In genomic region chr10:88091490-88092061, GRCh38 we compare ENCODE assay signal across 1 cellular context.
TF ChIP-seq lines count a peak whose summit lies in the region.

No MANE protein-coding gene starts in this region.

TF ChIP-seq in GM12878, 131 proteins besides CTCF, POLR2A, EP300 and RAD21 (continued from another document and continues in another):
- no peak for TF ChIP-seq PBX3 (IDR thresholded peaks at IDR 0.05; ENCODE audit: insufficient replicate concordance, low read depth, low read length)
- no peak for TF ChIP-seq CHD4 (IDR thresholded peaks at IDR 0.05)
- TF ChIP-seq HDAC6 (IDR thresholded peaks at IDR 0.05; ENCODE audit: unreplicated experiment), result no peak
- TF ChIP-seq ESRRA (IDR thresholded peaks at IDR 0.05; ENCODE audit: low read length), result no peak
- peak; percentile 98 for TF ChIP-seq RELB (IDR thresholded peaks at IDR 0.05; ENCODE audit: low read depth)
- TF ChIP-seq ZNF24 (IDR thresholded peaks at IDR 0.05), result peak; percentile 32; the same call in 1 of the 2 replicates
- TF ChIP-seq MAX (IDR thresholded peaks at IDR 0.05; ENCODE audit: low read depth, low read length), result no peak; the same call in 1 of the 2 replicates
- TF ChIP-seq SIX5 (IDR thresholded peaks at IDR 0.05; ENCODE audit: low read depth, low read length, severe bottlenecking), result no peak
- TF ChIP-seq FOS (IDR thresholded peaks at IDR 0.05; ENCODE audit: borderline replicate concordance, extremely low read depth, insufficient read length), result no peak
- TF ChIP-seq YBX1 (IDR thresholded peaks at IDR 0.05), result no peak
- TF ChIP-seq MXI1 (IDR thresholded peaks at IDR 0.05; ENCODE audit: low read depth, low read length), result peak; percentile 78; the same call in 1 of the 2 replicates
- no peak for TF ChIP-seq NKRF (conservative IDR thresholded peaks at IDR 0.05)
- no peak for TF ChIP-seq ELK1 (IDR thresholded peaks at IDR 0.05; ENCODE audit: low read depth, low read length)
- no peak for TF ChIP-seq ZNF622 (IDR thresholded peaks at IDR 0.05)
- TF ChIP-seq ZNF687 (IDR thresholded peaks at IDR 0.05), result peak; percentile 59; the same call in 1 of the 2 replicates
- no peak for TF ChIP-seq ATF3 (IDR thresholded peaks at IDR 0.05; ENCODE audit: borderline replicate concordance, extremely low read depth, low read depth, low read length)
- peak; percentile 90 for TF ChIP-seq BACH1 (IDR thresholded peaks at IDR 0.05; ENCODE audit: borderline replicate concordance)
- TF ChIP-seq NR2C1 (IDR thresholded peaks at IDR 0.05), result no peak
- TF ChIP-seq BCL11A (IDR thresholded peaks at IDR 0.05; ENCODE audit: low read depth, low read length), result peak; percentile 91
- peak in 1 of 2 experiments; percentile 83; a peak in 2 of 4 replicates for TF ChIP-seq CEBPB (IDR thresholded peaks at IDR 0.05; ENCODE audit: borderline replicate concordance in 1 of 2, low read depth in 2 of 2, low read length in 2 of 2)
- peak; percentile 96 for TF ChIP-seq ZBED1 (IDR thresholded peaks at IDR 0.05; ENCODE audit: borderline replicate concordance)
- no peak for TF ChIP-seq NRF1 (conservative IDR thresholded peaks at IDR 0.05; ENCODE audit: low read depth, low read length)
- no peak for TF ChIP-seq SMARCA5 (IDR thresholded peaks at IDR 0.05)
- peak; percentile 96 for TF ChIP-seq ATF2 (IDR thresholded peaks at IDR 0.05; ENCODE audit: low read length)
- TF ChIP-seq FOXM1 (IDR thresholded peaks at IDR 0.05; ENCODE audit: low read depth, low read length), result peak; percentile 97
- TF ChIP-seq HDAC2 (IDR thresholded peaks at IDR 0.05), result no peak
- peak; percentile 69; the same call in 2 of the 3 replicates for TF ChIP-seq POU2F2 (IDR thresholded peaks at IDR 0.05; ENCODE audit: borderline replicate concordance, low read depth, low read length)
- peak; percentile 53; the same call in 1 of the 2 replicates for TF ChIP-seq RCOR1 (conservative IDR thresholded peaks at IDR 0.05; ENCODE audit: low read depth, low read length)
- peak; percentile 57; the same call in 1 of the 2 replicates for TF ChIP-seq ZNF592 (IDR thresholded peaks at IDR 0.05)
- TF ChIP-seq RBBP5 (conservative IDR thresholded peaks at IDR 0.05), result no peak
- TF ChIP-seq KAT2A (conservative IDR thresholded peaks at IDR 0.05; ENCODE audit: control insufficient read depth, low read depth, low read length), result no peak
- TF ChIP-seq IRF3 (IDR thresholded peaks at IDR 0.05), result no peak
- TF ChIP-seq ZBTB11 (CRISPR knock-in tag; IDR thresholded peaks at IDR 0.05), result no peak
- TF ChIP-seq CBX5 (IDR thresholded peaks at IDR 0.05; ENCODE audit: low read depth), result no peak; the same call in 1 of the 2 replicates
- TF ChIP-seq MYB (IDR thresholded peaks at IDR 0.05; ENCODE audit: borderline replicate concordance, low read depth, low read length), result no peak; the same call in 1 of the 2 replicates
